In the genomic region with DNA sequence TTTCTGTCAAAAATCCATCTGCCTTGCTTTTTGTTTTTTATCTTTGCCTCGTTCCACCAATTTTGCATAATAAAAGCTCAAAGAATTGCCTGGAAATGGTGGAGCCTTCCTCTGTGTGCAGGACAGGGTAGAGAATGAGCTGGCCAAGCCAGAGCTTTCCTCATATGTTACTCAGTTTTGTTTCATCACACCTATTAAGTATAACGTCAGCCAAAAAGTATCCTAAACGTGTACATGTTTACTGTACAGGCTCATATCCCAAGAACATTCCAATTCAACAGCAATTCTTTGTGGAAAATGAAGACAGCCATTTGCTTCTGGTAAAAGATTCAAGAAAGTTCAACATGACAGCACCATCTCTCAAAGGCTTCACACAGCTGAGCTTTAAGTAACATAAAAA, we compare ENCODE assay signal across 15 cellular contexts.
DNase-seq lines count a peak whose midpoint lies in the region; ATAC-seq, FAIRE-seq and TF ChIP-seq lines count a peak whose summit lies in the region.
"Had no signal": no experiment of that assay in that cellular context is flagged by ENCODE, and none has a peak within 500 bp of the region (broad histone marks: within the 10 kb centered on the region; RNA-seq: fewer than 3 reads in every experiment).

No MANE protein-coding gene starts in this region.

- no peaks in the 10 kb centered on the region for H3K27me3 Mint-ChIP-seq in brain
- peaks cover 5% of the 10 kb centered on the region for H3K27me3 Mint-ChIP-seq in activated T-helper 17 cell treated with anti-CD3 and anti-CD28 coated beads, Interleukin-2, amount 50 U/mL, for 72 hours
- H3K27me3 Mint-ChIP-seq: CD4-positive, alpha-beta T cell had no signal

- H2AFZ ChIP-seq in smooth muscle cell (ENCODE audit: low read depth), result peak overlapping the region; percentile 56
- no peak overlapping the region for H2AFZ ChIP-seq in PC-3 (ENCODE audit: low read length)

- H3K4me1 ChIP-seq in muscle layer of duodenum (ENCODE audit: control insufficient read depth in 1 of 2, insufficient read depth in 2 of 2, low read length in 2 of 2) (peaks cover 0 to 3% of the 10 kb centered on the region in 2 donors), smooth muscle cell (ENCODE audit: low read depth) (peaks cover 3% of the 10 kb centered on the region), PC-3 (ENCODE audit: insufficient read depth, low read length) (no peaks in the 10 kb centered on the region)
- H3K4me1 ChIP-seq: BE2C had no signal

- H3K9ac ChIP-seq in smooth muscle cell (ENCODE audit: low read depth), result no peak overlapping the region
- no peak overlapping the region for H3K9ac ChIP-seq in PC-3 (ENCODE audit: low read length)

- H3K9me2 ChIP-seq in PC-3 (replicated peaks; ENCODE audit: low read length), result no peaks in the 10 kb centered on the region

- POLR2A ChIA-PET in PC-3 (lab: Charles Lee; ENCODE audit: unreplicated experiment), result interaction anchor here (0.6 to 0.7 kb wide), 2 partner anchors 53 to 264 kb away, joined by 4 to 5 read pairs; no protein-coding TSS in a partner anchor

- H3K9me3 Mint-ChIP-seq in brain, result peaks cover 0 to 11% (median 2%) of the 10 kb centered on the region in 5 experiments
- H3K9me3 Mint-ChIP-seq in activated T-helper 17 cell treated with anti-CD3 and anti-CD28 coated beads, Interleukin-2, amount 50 U/mL, for 72 hours, result peaks cover 3% of the 10 kb centered on the region
- H3K9me3 Mint-ChIP-seq: CD4-positive, alpha-beta T cell had no signal

- H3K79me2 ChIP-seq in smooth muscle cell (ENCODE audit: low read depth), result no peaks in the 10 kb centered on the region
- no peaks in the 10 kb centered on the region for H3K79me2 ChIP-seq in PC-3 (ENCODE audit: low read length)

- H4K20me1 ChIP-seq in smooth muscle cell (ENCODE audit: low read depth), result no peaks in the 10 kb centered on the region
- H4K20me1 ChIP-seq in PC-3 (ENCODE audit: low read length), result no peaks in the 10 kb centered on the region

- BruUV-seq in PC-3 (replicated peaks; lab: Mats Ljungman, UMichigan), result no TSS peak

- peak; percentile 26 for FAIRE-seq in HTR-8/SVneo (lab: Jason Lieb, UNC)
- FAIRE-seq: GM19239, K562 had no signal

- CTCF ChIA-PET in PC-3 (lab: Charles Lee), result interaction anchor here (0.7 kb wide), 1 partner anchor 254 kb away, joined by 3 read pairs; no protein-coding TSS in a partner anchor

- DNase-seq in HTR-8/SVneo (ENCODE audit: insufficient read length, low spot score) (no peak), smooth muscle cell (lab: John Stamatoyannopoulos, UW; ENCODE audit: unreplicated experiment) (no peak), PC-3 (no peak)
- DNase-seq: BE2C; CD4-positive, alpha-beta T cell; NCI-H1417 treated with DMSO at 0.1 percent for 48 hours; NCI-H1930; NCI-H446; SHP77 treated with DMSO at 0.1 percent for 48 hours had no signal

- H3K27ac ChIP-seq in muscle layer of duodenum (ENCODE audit: low read length), result peak overlapping the region; percentile 19
- no peak overlapping the region for H3K27ac ChIP-seq in smooth muscle cell (ENCODE audit: low read depth)
- H3K27ac ChIP-seq in PC-3 (ENCODE audit: low read length), result no peak overlapping the region

- H3K36me3 Mint-ChIP-seq in brain, result no peaks in the 10 kb centered on the region
- no peaks in the 10 kb centered on the region for H3K36me3 Mint-ChIP-seq in activated T-helper 17 cell treated with anti-CD3 and anti-CD28 coated beads, Interleukin-2, amount 50 U/mL, for 72 hours (ENCODE audit: low read depth)

- no peaks in the 10 kb centered on the region for H3K9me3 ChIP-seq in muscle layer of duodenum (ENCODE audit: control insufficient read depth in 1 of 2, low read length in 2 of 2)
- H3K9me3 ChIP-seq in smooth muscle cell (replicated peaks; ENCODE audit: low read depth), result no peaks in the 10 kb centered on the region
- H3K9me3 ChIP-seq in PC-3 (ENCODE audit: low read length), result no peaks in the 10 kb centered on the region
- H3K9me3 ChIP-seq: BE2C had no signal

- 61% methylated on average over 3 of the region's 3 CpGs for WGBS in smooth muscle cell (ENCODE audit: low lambda C conversion rate)

- H3K27me3 ChIP-seq in muscle layer of duodenum (ENCODE audit: low read depth, low read length) (no peaks in the 10 kb centered on the region), smooth muscle cell (ENCODE audit: low read depth) (no peaks in the 10 kb centered on the region), PC-3 (ENCODE audit: low read length) (no peaks in the 10 kb centered on the region)
- H3K27me3 ChIP-seq: BE2C had no signal

- H3K4me3 Mint-ChIP-seq in brain, result peak overlapping the region in 1 of 5 experiments; percentile 51
- no peak overlapping the region for H3K4me3 Mint-ChIP-seq in activated T-helper 17 cell treated with anti-CD3 and anti-CD28 coated beads, Interleukin-2, amount 50 U/mL, for 72 hours
- H3K4me3 Mint-ChIP-seq: CD4-positive, alpha-beta T cell had no signal

- intact Hi-C loops in PC-3 (cut with micrococcal nuclease), result no loop called here

- H3K4me3 ChIP-seq in muscle layer of duodenum (ENCODE audit: low read depth in 1 of 2, low read length in 2 of 2), result no peak overlapping the region
- H3K4me3 ChIP-seq in smooth muscle cell, result no peak overlapping the region
- H3K4me3 ChIP-seq in PC-3 (ENCODE audit: low read length), result no peak overlapping the region
- H3K4me3 ChIP-seq: K562 had no signal

- H3K27ac Mint-ChIP-seq in brain, result peak overlapping the region in 3 of 5 experiments; percentile 46 to 61 (median 46)
- H3K27ac Mint-ChIP-seq in activated T-helper 17 cell treated with anti-CD3 and anti-CD28 coated beads, Interleukin-2, amount 50 U/mL, for 72 hours, result no peak overlapping the region
- H3K27ac Mint-ChIP-seq: CD4-positive, alpha-beta T cell had no signal

- H3K4me2 ChIP-seq in smooth muscle cell (no peak overlapping the region), PC-3 (ENCODE audit: low read length) (no peak overlapping the region)

- ATAC-seq in HG03457 (IDR thresholded peaks at IDR 0.05; ENCODE audit: unreplicated experiment) (no peak), PC-3 (no peak)
- no peak for ATAC-seq in activated T-helper 17 cell treated with anti-CD3 and anti-CD28 coated beads, Interleukin-2, amount 50 U/mL, for 72 hours (replicated peaks)
- ATAC-seq: K562 had no signal

- TF ChIP-seq CTCF in brain (conservative IDR thresholded peaks at IDR 0.05), result no peak
- no peak for TF ChIP-seq CTCF in smooth muscle cell (IDR thresholded peaks at IDR 0.05; ENCODE audit: borderline replicate concordance, insufficient read depth, poor library complexity, severe bottlenecking)
- no peak for TF ChIP-seq CTCF in PC-3 (conservative IDR thresholded peaks at IDR 0.05; ENCODE audit: low read depth, low read length)

- peaks cover 30% of the 10 kb centered on the region for H3K4me1 Mint-ChIP-seq in brain
- H3K4me1 Mint-ChIP-seq in activated T-helper 17 cell treated with anti-CD3 and anti-CD28 coated beads, Interleukin-2, amount 50 U/mL, for 72 hours, result no peaks in the 10 kb centered on the region

- H3K36me3 ChIP-seq in muscle layer of duodenum (ENCODE audit: control insufficient read depth in 1 of 2, insufficient read depth in 2 of 2, low read length in 2 of 2), result no peaks in the 10 kb centered on the region
- no peaks in the 10 kb centered on the region for H3K36me3 ChIP-seq in smooth muscle cell (ENCODE audit: low read depth)
- no peaks in the 10 kb centered on the region for H3K36me3 ChIP-seq in PC-3 (ENCODE audit: low read depth, low read length)
- H3K36me3 ChIP-seq: BE2C had no signal

- peaks cover 9% of the 10 kb centered on the region for H3F3A ChIP-seq in smooth muscle cell (ENCODE audit: low read depth)
- H3F3A ChIP-seq in PC-3 (ENCODE audit: low read length, unreplicated experiment), result no peaks in the 10 kb centered on the region
